Comparison of ENCODE assay signal across 23 cellular contexts in the genomic region with DNA sequence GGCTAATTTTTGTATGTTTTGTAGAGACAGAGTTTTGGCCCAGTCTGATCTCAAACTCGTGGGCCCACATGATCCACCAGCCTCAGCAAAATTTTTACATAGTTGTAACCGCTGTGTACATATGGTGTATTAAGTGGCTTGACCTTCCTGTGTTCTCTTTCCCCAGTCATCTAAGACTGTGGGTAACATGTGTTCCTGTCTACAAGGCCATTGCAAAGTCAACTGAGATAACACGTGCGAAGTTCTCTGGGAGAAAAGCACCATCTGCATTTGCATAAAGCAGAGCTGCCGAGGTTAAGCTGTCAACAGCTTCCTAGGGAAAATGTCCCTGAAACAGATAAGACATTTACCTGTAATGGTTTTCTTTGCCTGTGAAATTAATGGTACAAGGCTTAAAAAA.
A peak's percentile ranks its signal among the peaks of the same experiment; 100 is the strongest.
DNase-seq lines count a peak whose midpoint lies in the region; ATAC-seq and TF ChIP-seq lines count a peak whose summit lies in the region.
"Had no signal": no experiment of that assay in that cellular context is flagged by ENCODE, and none has a peak within 500 bp of the region (broad histone marks: within the 10 kb centered on the region; RNA-seq: fewer than 3 reads in every experiment).

No MANE protein-coding gene starts in this region.

- DNase-seq in Panc1 (ENCODE audit: low read depth, low spot score) (no peak), osteocyte (ENCODE audit: extremely low spot score, unreplicated experiment) (no peak), tibial artery (no peak), trophoblast cell (no peak), NCI-H1105 treated with DMSO at 0.1 percent for 48 hours (lab: John Stamatoyannopoulos, UW) (no peak), NK-92 (lab: John Stamatoyannopoulos, UW; ENCODE audit: unreplicated experiment) (no peak)
- DNase-seq: activated CD4-positive, alpha-beta T cell treated with anti-CD3 and anti-CD28 coated beads for 1 hour; activated naive CD8-positive, alpha-beta T cell treated with anti-CD3 and anti-CD28 coated beads for 36 hours; dermis blood vessel endothelial cell; EL; erythroblast; glutamatergic neuron; immature natural killer cell; Karpas-422; mammary epithelial cell; natural killer cell; PC-3; retina; stimulated activated CD4-positive, alpha-beta T cell treated with anti-CD3 and anti-CD28 coated beads, Interleukin-2, amount 100 ng/mL, for 24 hours; stimulated activated naive CD8-positive, alpha-beta T cell treated with anti-CD3 and anti-CD28 coated beads, Interleukin-15, amount 100 ng/mL, for 72 hours had no signal

- H3K4ac ChIP-seq in trophoblast cell (ENCODE audit: low read depth, low read length), result no peak overlapping the region

- H3K4me3 ChIP-seq in Panc1 (ENCODE audit: low read depth in 2 of 2, low read length in 2 of 2), result no peak overlapping the region
- no peak overlapping the region for H3K4me3 ChIP-seq in gastroesophageal sphincter
- H3K4me3 ChIP-seq in tibial artery, result no peak overlapping the region
- no peak overlapping the region for H3K4me3 ChIP-seq in trophoblast cell (ENCODE audit: low read depth, low read length)

- TF ChIP-seq POLR2A in gastroesophageal sphincter (IDR thresholded peaks at IDR 0.05), result no peak

- POLR2A ChIA-PET in Panc1 (lab: Charles Lee), result no interaction called here

- peak overlapping the region; percentile 89 for H3K27ac ChIP-seq in Panc1 (ENCODE audit: low read length)
- peak overlapping the region; percentile 7 to 89 (median 50) for H3K27ac ChIP-seq in gastroesophageal sphincter
- peak overlapping the region; percentile 29 to 93 for H3K27ac ChIP-seq in tibial artery
- no peak overlapping the region for H3K27ac ChIP-seq in trophoblast cell (ENCODE audit: low read depth, low read length)

- no peak overlapping the region for H3K9ac ChIP-seq in trophoblast cell (ENCODE audit: low read length)

- no peak overlapping the region for H2BK120ac ChIP-seq in trophoblast cell (ENCODE audit: insufficient read depth, low read length, poor library complexity)

- H3K79me2 ChIP-seq in trophoblast cell (ENCODE audit: control insufficient read depth, insufficient read depth, low read length, poor library complexity), result peaks cover 5% of the 10 kb centered on the region

- no peaks in the 10 kb centered on the region for H3K27me3 Mint-ChIP-seq in osteocyte (ENCODE audit: unreplicated experiment)

- no peaks in the 10 kb centered on the region for H3K36me3 ChIP-seq in Panc1 (ENCODE audit: control insufficient read depth, insufficient read depth, low read length)
- peaks cover 0 to 33% of the 10 kb centered on the region in 2 donors for H3K36me3 ChIP-seq in gastroesophageal sphincter
- H3K36me3 ChIP-seq in tibial artery, result peaks cover 0 to 25% (median 5%) of the 10 kb centered on the region in 3 donors
- peaks cover 2 to 8% of the 10 kb centered on the region in 2 experiments for H3K36me3 ChIP-seq in trophoblast cell (ENCODE audit: control insufficient read depth in 1 of 2, insufficient read depth in 2 of 2, low read length in 2 of 2)

- peak overlapping the region; percentile 14 for H3K27ac Mint-ChIP-seq in osteocyte (ENCODE audit: unreplicated experiment)
- H3K27ac Mint-ChIP-seq: activated naive CD8-positive, alpha-beta T cell treated with anti-CD3 and anti-CD28 coated beads for 36 hours; immature natural killer cell; natural killer cell; stimulated activated naive CD8-positive, alpha-beta T cell treated with anti-CD3 and anti-CD28 coated beads, Interleukin-15, amount 100 ng/mL, for 72 hours had no signal

- H3K4me3 Mint-ChIP-seq in osteocyte (ENCODE audit: unreplicated experiment), result no peak overlapping the region
- H3K4me3 Mint-ChIP-seq: activated naive CD8-positive, alpha-beta T cell treated with anti-CD3 and anti-CD28 coated beads for 36 hours; immature natural killer cell; natural killer cell; stimulated activated naive CD8-positive, alpha-beta T cell treated with anti-CD3 and anti-CD28 coated beads, Interleukin-15, amount 100 ng/mL, for 72 hours had no signal

- no peak overlapping the region for H2AK5ac ChIP-seq in trophoblast cell (ENCODE audit: low read length)

- 40 to 51% methylated on average over 4 to 5 of the region's 5 CpGs for WGBS in gastroesophageal sphincter (ENCODE audit: low coverage in 1 of 2), 2 donors
- WGBS in trophoblast cell (ENCODE audit: extremely low coverage, insufficient coverage, insufficient read length), result no CpG with 5 or more reads among the region's 5 CpGs

- TF ChIP-seq CTCF in Panc1 (IDR thresholded peaks at IDR 0.05), result no peak
- TF ChIP-seq CTCF in gastroesophageal sphincter (IDR thresholded peaks at IDR 0.05), result no peak
- TF ChIP-seq CTCF in osteocyte (IDR thresholded peaks at IDR 0.05), result no peak
- TF ChIP-seq CTCF in tibial artery (IDR thresholded peaks at IDR 0.05), result no peak

- BruUV-seq in Panc1 (replicated peaks; lab: Mats Ljungman, UMichigan), result no TSS peak

- H4K91ac ChIP-seq in trophoblast cell (ENCODE audit: low read depth, low read length), result no peak overlapping the region

- H3K79me1 ChIP-seq in trophoblast cell (ENCODE audit: low read length), result peaks cover 13% of the 10 kb centered on the region

- H3K36me3 Mint-ChIP-seq in osteocyte (ENCODE audit: unreplicated experiment), result peaks cover 30% of the 10 kb centered on the region
- H3K36me3 Mint-ChIP-seq: activated naive CD8-positive, alpha-beta T cell treated with anti-CD3 and anti-CD28 coated beads for 36 hours; natural killer cell had no signal

- H2AFZ ChIP-seq in trophoblast cell (ENCODE audit: insufficient read depth, low read length, poor library complexity), result no peak overlapping the region

- H3K4me1 Mint-ChIP-seq in osteocyte (ENCODE audit: unreplicated experiment), result peaks cover 51% of the 10 kb centered on the region

- in situ Hi-C loops in Panc1 (cut with HindIII; ENCODE audit: low pct_unique_long_range_greater_than_20kb, low sequenced_read_pairs), result no loop called here

- no peak overlapping the region for H2BK5ac ChIP-seq in trophoblast cell (ENCODE audit: low read depth, low read length, poor library complexity)

- TF ChIP-seq EP300 in gastroesophageal sphincter (IDR thresholded peaks at IDR 0.05), result no peak

- ATAC-seq in Panc1, result no peak
- no peak for ATAC-seq in gastroesophageal sphincter
- no peak for ATAC-seq in HG02981 (IDR thresholded peaks at IDR 0.05; ENCODE audit: unreplicated experiment)
- ATAC-seq: HCT116; natural killer cell; PC-3; stimulated activated naive CD8-positive, alpha-beta T cell treated with anti-CD3 and anti-CD28 coated beads, Interleukin-15, amount 100 ng/mL, for 72 hours had no signal

- H2BK12ac ChIP-seq in trophoblast cell (ENCODE audit: low read length), result no peak overlapping the region

- CTCF ChIA-PET in Panc1 (lab: Charles Lee), result no interaction called here

- H4K12ac ChIP-seq in trophoblast cell (ENCODE audit: low read depth, low read length), result no peak overlapping the region

- intact Hi-C loops in Panc1 (cut with micrococcal nuclease; ENCODE audit: unreplicated experiment) (loop anchor here (10.0 kb wide), 1 partner anchor 259 kb away; no protein-coding TSS in a partner anchor), tibial artery (cut with DNase I; ENCODE audit: low total_unique reads) (no loop called here)

- H3K23ac ChIP-seq in trophoblast cell (ENCODE audit: low read length), result no peak overlapping the region

- H3K18ac ChIP-seq in trophoblast cell (ENCODE audit: low read length), result no peak overlapping the region

- H3K27me3 ChIP-seq in Panc1 (ENCODE audit: control insufficient read depth, insufficient read depth, low read length) (no peaks in the 10 kb centered on the region), gastroesophageal sphincter (no peaks in the 10 kb centered on the region), tibial artery (no peaks in the 10 kb centered on the region), trophoblast cell (ENCODE audit: insufficient read depth, low read length) (no peaks in the 10 kb centered on the region)

- H4K8ac ChIP-seq in trophoblast cell (ENCODE audit: low read depth, low read length), result no peak overlapping the region

- H3K9me3 ChIP-seq in Panc1 (ENCODE audit: control insufficient read depth, insufficient read depth, low read depth, low read length), result no peaks in the 10 kb centered on the region
- H3K9me3 ChIP-seq in gastroesophageal sphincter, result no peaks in the 10 kb centered on the region
- H3K9me3 ChIP-seq in tibial artery, result no peaks in the 10 kb centered on the region
- H3K9me3 ChIP-seq in trophoblast cell (ENCODE audit: insufficient read depth, low read depth, low read length), result no peaks in the 10 kb centered on the region

- no peak overlapping the region for H3K4me2 ChIP-seq in trophoblast cell (ENCODE audit: low read length)

- peaks cover 51% of the 10 kb centered on the region for H3K4me1 ChIP-seq in Panc1 (ENCODE audit: control insufficient read depth, insufficient read depth, low read length)
- peaks cover 17 to 97% (median 27%) of the 10 kb centered on the region in 3 donors for H3K4me1 ChIP-seq in gastroesophageal sphincter
- peaks cover 0 to 91% (median 39%) of the 10 kb centered on the region in 4 donors for H3K4me1 ChIP-seq in tibial artery
- H3K4me1 ChIP-seq in trophoblast cell (ENCODE audit: control insufficient read depth in 1 of 2, insufficient read depth in 2 of 2, low read length in 2 of 2), result peaks cover 11 to 14% of the 10 kb centered on the region in 2 experiments

- H3K9me3 Mint-ChIP-seq in osteocyte (ENCODE audit: unreplicated experiment), result no peaks in the 10 kb centered on the region
- H3K9me3 Mint-ChIP-seq: activated naive CD8-positive, alpha-beta T cell treated with anti-CD3 and anti-CD28 coated beads for 36 hours; immature natural killer cell; natural killer cell; stimulated activated naive CD8-positive, alpha-beta T cell treated with anti-CD3 and anti-CD28 coated beads, Interleukin-15, amount 100 ng/mL, for 72 hours had no signal

- no peak overlapping the region for H3K14ac ChIP-seq in trophoblast cell (ENCODE audit: low read length)
